In genomic region chr19:8079988-8080387, GRCh38 we compare ENCODE assay signal across 25 cellular contexts. TPM values are rescaled to one million over a fixed set of nuclear protein-coding genes. Genes with fewer than 3 reads are reported as not detected.
"Had no signal": no experiment of that assay in that cellular context is flagged by ENCODE, and none has a peak within 500 bp of the region (broad histone marks: within the 10 kb centered on the region; RNA-seq: fewer than 3 reads in every experiment).

No MANE protein-coding gene starts in this region.

- H3K4me3 Mint-ChIP-seq: activated CD4-positive, alpha-beta memory T cell treated with anti-CD3 and anti-CD28 coated beads, Interleukin-2, amount 10 ng/mL, durations not matched to agents 7 days and 5 days; activated CD4-positive, alpha-beta T cell treated with anti-CD3 and anti-CD28 coated beads, Interleukin-2, amount 10 ng/mL, durations not matched to agents 7 days and 5 days; activated naive CD4-positive, alpha-beta T cell treated with anti-CD3 and anti-CD28 coated beads, Interleukin-2, amount 50 U/mL, for 24 hours; nephron had no signal

- H3K27me3 ChIP-seq: breast epithelium, suprapubic skin, tibial artery, upper lobe of right lung had no signal

- H3K4me1 ChIP-seq: breast epithelium, parathyroid adenoma, spleen, suprapubic skin, tibial artery, upper lobe of right lung had no signal

- H3K27me3 Mint-ChIP-seq: activated CD4-positive, alpha-beta T cell treated with anti-CD3 and anti-CD28 coated beads, Interleukin-2, amount 10 ng/mL, durations not matched to agents 7 days and 5 days; activated naive CD4-positive, alpha-beta T cell treated with anti-CD3 and anti-CD28 coated beads, Interleukin-2, amount 50 U/mL, for 24 hours had no signal

- H3K36me3 ChIP-seq: breast epithelium, spleen, suprapubic skin, tibial artery, upper lobe of right lung had no signal

- DNase-seq: activated CD4-positive, alpha-beta memory T cell treated with anti-CD3 and anti-CD28 coated beads, Interleukin-2, amount 10 ng/mL, durations not matched to agents 7 days and 5 days; activated CD4-positive, alpha-beta T cell treated with anti-CD3 and anti-CD28 coated beads for 1 hour; activated CD4-positive, alpha-beta T cell treated with anti-CD3 and anti-CD28 coated beads, Interleukin-2, amount 10 ng/mL, durations not matched to agents 7 days and 5 days; activated T-cell treated with anti-CD3 and anti-CD28 coated beads, Interleukin-2, amount 50 U/mL, for 48 hours; central memory CD4-positive, alpha-beta T cell; foreskin fibroblast; head of caudate nucleus; hippocampal formation; left colon; mammary epithelial cell; right cardiac atrium; spleen; stimulated activated naive CD4-positive, alpha-beta T cell; tibial artery; upper lobe of right lung had no signal

- H3K9me3 Mint-ChIP-seq: activated CD4-positive, alpha-beta memory T cell treated with anti-CD3 and anti-CD28 coated beads, Interleukin-2, amount 10 ng/mL, durations not matched to agents 7 days and 5 days; activated CD4-positive, alpha-beta T cell treated with anti-CD3 and anti-CD28 coated beads, Interleukin-2, amount 10 ng/mL, durations not matched to agents 7 days and 5 days; activated naive CD4-positive, alpha-beta T cell treated with anti-CD3 and anti-CD28 coated beads, Interleukin-2, amount 50 U/mL, for 24 hours had no signal

- H3K9me3 ChIP-seq: breast epithelium, spleen, suprapubic skin, tibial artery, upper lobe of right lung had no signal

- H3K36me3 Mint-ChIP-seq: activated naive CD4-positive, alpha-beta T cell treated with anti-CD3 and anti-CD28 coated beads, Interleukin-2, amount 50 U/mL, for 24 hours had no signal

- H3K4me3 ChIP-seq: breast epithelium, spleen, suprapubic skin, tibial artery, upper lobe of right lung had no signal

- H3K27ac Mint-ChIP-seq: activated CD4-positive, alpha-beta memory T cell treated with anti-CD3 and anti-CD28 coated beads, Interleukin-2, amount 10 ng/mL, durations not matched to agents 7 days and 5 days; activated CD4-positive, alpha-beta T cell treated with anti-CD3 and anti-CD28 coated beads, Interleukin-2, amount 10 ng/mL, durations not matched to agents 7 days and 5 days; activated naive CD4-positive, alpha-beta T cell treated with anti-CD3 and anti-CD28 coated beads, Interleukin-2, amount 50 U/mL, for 24 hours; activated T-helper 2 cell treated with anti-CD3 and anti-CD28 coated beads, Interferon-gamma antibody, Interleukin-2, Interleukin-4, amounts not matched to agents 10 μg/mL and 5 μg/mL and 100 μg/mL, durations not matched to agents 14 hours and 24 hours and 36 hours; nephron had no signal

- H3K4me1 Mint-ChIP-seq: activated CD4-positive, alpha-beta memory T cell treated with anti-CD3 and anti-CD28 coated beads, Interleukin-2, amount 10 ng/mL, durations not matched to agents 7 days and 5 days; activated CD4-positive, alpha-beta T cell treated with anti-CD3 and anti-CD28 coated beads, Interleukin-2, amount 10 ng/mL, durations not matched to agents 7 days and 5 days; activated naive CD4-positive, alpha-beta T cell treated with anti-CD3 and anti-CD28 coated beads, Interleukin-2, amount 50 U/mL, for 24 hours; nephron had no signal

- ATAC-seq: esophagus mucosa, left colon, right cardiac atrium, upper lobe of right lung had no signal

- H3K27ac ChIP-seq: breast epithelium, parathyroid adenoma, spleen, suprapubic skin, tibial artery, upper lobe of right lung had no signal

RNA-seq across cellular contexts. Expression of gene CCL25, which starts 27.4 kb away (rescaled TPM):
- total RNA-seq: activated CD4-positive, alpha-beta memory T cell treated with anti-CD3 and anti-CD28 coated beads, Interleukin-2, amount 10 ng/mL, durations not matched to agents 7 days and 5 days; activated T-helper 2 cell treated with anti-CD3 and anti-CD28 coated beads, Interferon-gamma antibody, Interleukin-2, Interleukin-4, amounts not matched to agents 10 μg/mL and 5 μg/mL and 100 μg/mL, durations not matched to agents 14 hours and 24 hours and 36 hours; breast epithelium; esophagus mucosa; left colon; liver; mammary epithelial cell; mucosa of gallbladder; right cardiac atrium; suprapubic skin; upper lobe of right lung had no signal
- polyA plus RNA-seq: keratinocyte, liver, mammary epithelial cell, right cardiac atrium had no signal
